Comparison of ENCODE assay signal across 1 cellular context in the genomic region with DNA sequence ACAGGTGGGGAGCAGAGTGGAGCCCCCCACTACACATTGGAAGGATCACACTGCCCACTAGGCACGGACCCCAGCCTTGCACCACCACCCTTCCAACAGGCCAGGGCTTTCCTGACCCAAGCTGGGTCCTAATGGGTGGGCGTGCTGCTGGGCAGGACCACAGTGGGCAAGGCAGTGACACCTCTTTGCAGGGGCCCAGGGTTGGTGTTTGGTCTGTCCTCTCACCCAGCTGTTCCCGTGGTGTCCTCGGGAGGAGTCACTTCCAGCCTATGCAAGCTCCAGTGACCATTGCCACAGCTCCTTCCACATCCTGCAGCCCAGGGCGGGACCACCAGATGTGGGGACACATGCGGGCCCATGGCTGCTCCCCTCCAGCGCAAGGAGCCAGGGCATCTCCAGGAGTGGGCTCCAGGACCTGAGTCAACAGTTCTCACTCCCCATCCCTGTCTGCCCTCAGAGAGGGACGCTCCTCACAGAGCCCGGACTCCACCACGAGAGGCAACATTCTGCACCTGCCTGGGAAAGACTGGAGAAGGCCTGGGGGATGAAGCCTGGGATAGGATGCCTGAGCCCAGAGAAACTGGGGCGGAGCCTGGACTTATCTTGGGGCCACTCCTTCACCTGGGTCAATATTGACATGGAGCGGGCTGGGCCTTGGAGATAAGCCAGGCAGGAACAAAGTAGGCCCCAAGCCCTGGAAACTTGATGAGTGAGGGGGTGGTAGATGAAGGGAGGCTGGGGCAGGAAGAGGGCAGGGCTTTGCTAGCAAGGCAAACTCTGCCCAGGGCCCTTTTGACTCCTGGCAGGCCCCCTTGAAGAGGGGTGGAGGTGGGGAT.
TF ChIP-seq lines count a peak whose summit lies in the region.

No MANE protein-coding gene starts in this region.

TF ChIP-seq in HepG2, 621 proteins besides CTCF, POLR2A, EP300 and RAD21 (continued from another document and continues in another):
- TF ChIP-seq TFDP1 (CRISPR knock-in tag; IDR thresholded peaks at IDR 0.05; ENCODE audit: borderline replicate concordance) (peak; percentile 8; the same call in 1 of the 2 replicates), MAFK (conservative IDR thresholded peaks at IDR 0.05 in 1 of 2, IDR thresholded peaks at IDR 0.05 in 1 of 2; ENCODE audit: low read length in 2 of 2) (no peak), BORCS8-MEF2B (CRISPR knock-in tag; IDR thresholded peaks at IDR 0.05) (no peak), NPAS2 (CRISPR knock-in tag; IDR thresholded peaks at IDR 0.05; ENCODE audit: borderline replicate concordance) (no peak), ZSCAN30 (CRISPR knock-in tag; IDR thresholded peaks at IDR 0.05) (no peak), YEATS4 (CRISPR knock-in tag; IDR thresholded peaks at IDR 0.05; ENCODE audit: borderline replicate concordance) (no peak), NCOR1 (IDR thresholded peaks at IDR 0.05; ENCODE audit: borderline replicate concordance, low read length) (no peak), HMGA1 (CRISPR knock-in tag; conservative IDR thresholded peaks at IDR 0.05) (no peak), DNMT3B (CRISPR knock-in tag; conservative IDR thresholded peaks at IDR 0.05) (no peak), ZNF280B (CRISPR knock-in tag; IDR thresholded peaks at IDR 0.05; ENCODE audit: borderline replicate concordance) (no peak), KDM4B (CRISPR knock-in tag; IDR thresholded peaks at IDR 0.05) (no peak), ZSCAN29 (CRISPR knock-in tag; conservative IDR thresholded peaks at IDR 0.05) (no peak), ZNF790 (CRISPR knock-in tag; IDR thresholded peaks at IDR 0.05; ENCODE audit: borderline replicate concordance) (no peak), FOXK1 (CRISPR knock-in tag; IDR thresholded peaks at IDR 0.05; ENCODE audit: borderline replicate concordance, low read depth) (no peak), CENPBD1 (CRISPR knock-in tag; IDR thresholded peaks at IDR 0.05; ENCODE audit: borderline replicate concordance, low read depth) (no peak), ZNF567 (CRISPR knock-in tag; IDR thresholded peaks at IDR 0.05; ENCODE audit: borderline replicate concordance) (no peak), POGK (CRISPR knock-in tag; conservative IDR thresholded peaks at IDR 0.05) (no peak; the same call in 1 of the 2 replicates), SATB2 (CRISPR knock-in tag; IDR thresholded peaks at IDR 0.05) (no peak), TEAD3 (CRISPR knock-in tag; optimal IDR thresholded peaks at IDR 0.05; ENCODE audit: borderline replicate concordance) (no peak), ZNF33A (CRISPR knock-in tag; IDR thresholded peaks at IDR 0.05; ENCODE audit: borderline replicate concordance) (no peak), RFX5 (IDR thresholded peaks at IDR 0.05; ENCODE audit: low read depth, low read length) (no peak), RFX1 (IDR thresholded peaks at IDR 0.05) (no peak), HNF4A (CRISPR knock-in tag; IDR thresholded peaks at IDR 0.05) (peak; percentile 32; the same call in 1 of the 2 replicates), ZNF558 (CRISPR knock-in tag; IDR thresholded peaks at IDR 0.05; ENCODE audit: borderline replicate concordance) (no peak), GTF2F1 (IDR thresholded peaks at IDR 0.05; ENCODE audit: low read length) (no peak), ZNF616 (CRISPR knock-in tag; IDR thresholded peaks at IDR 0.05; ENCODE audit: low read depth) (0 out of 2 replicates have a peak, but pooled peaks have one; percentile 44), ZUFSP (CRISPR knock-in tag; IDR thresholded peaks at IDR 0.05; ENCODE audit: borderline replicate concordance) (no peak), ZC3H13 (CRISPR knock-in tag; IDR thresholded peaks at IDR 0.05) (peak; percentile 46; the same call in 1 of the 2 replicates), NFIC (IDR thresholded peaks at IDR 0.05; ENCODE audit: low read length) (peak; percentile 57; the same call in 1 of the 2 replicates), RCOR2 (CRISPR knock-in tag; IDR thresholded peaks at IDR 0.05) (0 out of 2 replicates have a peak, but pooled peaks have one; percentile 63), EEA1 (CRISPR knock-in tag; IDR thresholded peaks at IDR 0.05; ENCODE audit: borderline replicate concordance) (no peak), TFAP4 (IDR thresholded peaks at IDR 0.05; ENCODE audit: borderline replicate concordance, low read depth) (peak; percentile 91), ZNF569 (CRISPR knock-in tag; IDR thresholded peaks at IDR 0.05; ENCODE audit: borderline replicate concordance) (no peak), FOXA1 (IDR thresholded peaks at IDR 0.05) (no peak), FOXA1 (CRISPR knock-in tag; IDR thresholded peaks at IDR 0.05) (peak; percentile 97), JUND (CRISPR knock-in tag; IDR thresholded peaks at IDR 0.05) (no peak)
- TF ChIP-seq, protein P1, sequence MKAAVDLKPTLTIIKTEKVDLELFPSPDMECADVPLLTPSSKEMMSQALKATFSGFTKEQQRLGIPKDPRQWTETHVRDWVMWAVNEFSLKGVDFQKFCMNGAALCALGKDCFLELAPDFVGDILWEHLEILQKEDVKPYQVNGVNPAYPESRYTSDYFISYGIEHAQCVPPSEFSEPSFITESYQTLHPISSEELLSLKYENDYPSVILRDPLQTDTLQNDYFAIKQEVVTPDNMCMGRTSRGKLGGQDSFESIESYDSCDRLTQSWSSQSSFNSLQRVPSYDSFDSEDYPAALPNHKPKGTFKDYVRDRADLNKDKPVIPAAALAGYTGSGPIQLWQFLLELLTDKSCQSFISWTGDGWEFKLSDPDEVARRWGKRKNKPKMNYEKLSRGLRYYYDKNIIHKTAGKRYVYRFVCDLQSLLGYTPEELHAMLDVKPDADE (CRISPR knock-in tag; IDR thresholded peaks at IDR 0.05), result no peak
- TF ChIP-seq, protein P2, sequence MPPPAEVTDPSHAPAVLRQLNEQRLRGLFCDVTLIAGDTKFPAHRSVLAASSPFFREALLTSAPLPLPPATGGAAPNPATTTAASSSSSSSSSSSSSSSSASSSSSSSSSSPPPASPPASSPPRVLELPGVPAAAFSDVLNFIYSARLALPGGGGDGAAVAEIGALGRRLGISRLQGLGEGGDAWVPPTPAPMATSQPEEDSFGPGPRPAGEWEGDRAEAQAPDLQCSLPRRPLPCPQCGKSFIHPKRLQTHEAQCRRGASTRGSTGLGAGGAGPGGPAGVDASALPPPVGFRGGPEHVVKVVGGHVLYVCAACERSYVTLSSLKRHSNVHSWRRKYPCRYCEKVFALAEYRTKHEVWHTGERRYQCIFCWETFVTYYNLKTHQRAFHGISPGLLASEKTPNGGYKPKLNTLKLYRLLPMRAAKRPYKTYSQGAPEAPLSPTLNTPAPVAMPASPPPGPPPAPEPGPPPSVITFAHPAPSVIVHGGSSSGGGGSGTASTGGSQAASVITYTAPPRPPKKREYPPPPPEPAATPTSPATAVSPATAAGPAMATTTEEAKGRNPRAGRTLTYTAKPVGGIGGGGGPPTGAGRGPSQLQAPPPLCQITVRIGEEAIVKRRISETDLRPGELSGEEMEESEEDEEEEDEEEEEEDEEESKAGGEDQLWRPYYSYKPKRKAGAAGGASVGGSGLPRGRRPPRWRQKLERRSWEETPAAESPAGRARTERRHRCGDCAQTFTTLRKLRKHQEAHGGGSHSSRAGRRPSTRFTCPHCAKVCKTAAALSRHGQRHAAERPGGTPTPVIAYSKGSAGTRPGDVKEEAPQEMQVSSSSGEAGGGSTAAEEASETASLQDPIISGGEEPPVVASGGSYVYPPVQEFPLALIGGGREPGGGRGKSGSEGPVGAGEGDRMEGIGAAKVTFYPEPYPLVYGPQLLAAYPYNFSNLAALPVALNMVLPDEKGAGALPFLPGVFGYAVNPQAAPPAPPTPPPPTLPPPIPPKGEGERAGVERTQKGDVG (CRISPR knock-in tag; IDR thresholded peaks at IDR 0.05; ENCODE audit: borderline replicate concordance), result no peak
- TF ChIP-seq, protein P3, sequence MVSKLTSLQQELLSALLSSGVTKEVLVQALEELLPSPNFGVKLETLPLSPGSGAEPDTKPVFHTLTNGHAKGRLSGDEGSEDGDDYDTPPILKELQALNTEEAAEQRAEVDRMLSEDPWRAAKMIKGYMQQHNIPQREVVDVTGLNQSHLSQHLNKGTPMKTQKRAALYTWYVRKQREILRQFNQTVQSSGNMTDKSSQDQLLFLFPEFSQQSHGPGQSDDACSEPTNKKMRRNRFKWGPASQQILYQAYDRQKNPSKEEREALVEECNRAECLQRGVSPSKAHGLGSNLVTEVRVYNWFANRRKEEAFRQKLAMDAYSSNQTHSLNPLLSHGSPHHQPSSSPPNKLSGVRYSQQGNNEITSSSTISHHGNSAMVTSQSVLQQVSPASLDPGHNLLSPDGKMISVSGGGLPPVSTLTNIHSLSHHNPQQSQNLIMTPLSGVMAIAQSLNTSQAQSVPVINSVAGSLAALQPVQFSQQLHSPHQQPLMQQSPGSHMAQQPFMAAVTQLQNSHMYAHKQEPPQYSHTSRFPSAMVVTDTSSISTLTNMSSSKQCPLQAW (CRISPR knock-in tag; IDR thresholded peaks at IDR 0.05), result no peak
- TF ChIP-seq, protein P4, sequence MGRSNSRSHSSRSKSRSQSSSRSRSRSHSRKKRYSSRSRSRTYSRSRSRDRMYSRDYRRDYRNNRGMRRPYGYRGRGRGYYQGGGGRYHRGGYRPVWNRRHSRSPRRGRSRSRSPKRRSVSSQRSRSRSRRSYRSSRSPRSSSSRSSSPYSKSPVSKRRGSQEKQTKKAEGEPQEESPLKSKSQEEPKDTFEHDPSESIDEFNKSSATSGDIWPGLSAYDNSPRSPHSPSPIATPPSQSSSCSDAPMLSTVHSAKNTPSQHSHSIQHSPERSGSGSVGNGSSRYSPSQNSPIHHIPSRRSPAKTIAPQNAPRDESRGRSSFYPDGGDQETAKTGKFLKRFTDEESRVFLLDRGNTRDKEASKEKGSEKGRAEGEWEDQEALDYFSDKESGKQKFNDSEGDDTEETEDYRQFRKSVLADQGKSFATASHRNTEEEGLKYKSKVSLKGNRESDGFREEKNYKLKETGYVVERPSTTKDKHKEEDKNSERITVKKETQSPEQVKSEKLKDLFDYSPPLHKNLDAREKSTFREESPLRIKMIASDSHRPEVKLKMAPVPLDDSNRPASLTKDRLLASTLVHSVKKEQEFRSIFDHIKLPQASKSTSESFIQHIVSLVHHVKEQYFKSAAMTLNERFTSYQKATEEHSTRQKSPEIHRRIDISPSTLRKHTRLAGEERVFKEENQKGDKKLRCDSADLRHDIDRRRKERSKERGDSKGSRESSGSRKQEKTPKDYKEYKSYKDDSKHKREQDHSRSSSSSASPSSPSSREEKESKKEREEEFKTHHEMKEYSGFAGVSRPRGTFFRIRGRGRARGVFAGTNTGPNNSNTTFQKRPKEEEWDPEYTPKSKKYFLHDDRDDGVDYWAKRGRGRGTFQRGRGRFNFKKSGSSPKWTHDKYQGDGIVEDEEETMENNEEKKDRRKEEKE (IDR thresholded peaks at IDR 0.05), result no peak
